8 cellular contexts compared by ENCODE assay signal in the genomic region with DNA sequence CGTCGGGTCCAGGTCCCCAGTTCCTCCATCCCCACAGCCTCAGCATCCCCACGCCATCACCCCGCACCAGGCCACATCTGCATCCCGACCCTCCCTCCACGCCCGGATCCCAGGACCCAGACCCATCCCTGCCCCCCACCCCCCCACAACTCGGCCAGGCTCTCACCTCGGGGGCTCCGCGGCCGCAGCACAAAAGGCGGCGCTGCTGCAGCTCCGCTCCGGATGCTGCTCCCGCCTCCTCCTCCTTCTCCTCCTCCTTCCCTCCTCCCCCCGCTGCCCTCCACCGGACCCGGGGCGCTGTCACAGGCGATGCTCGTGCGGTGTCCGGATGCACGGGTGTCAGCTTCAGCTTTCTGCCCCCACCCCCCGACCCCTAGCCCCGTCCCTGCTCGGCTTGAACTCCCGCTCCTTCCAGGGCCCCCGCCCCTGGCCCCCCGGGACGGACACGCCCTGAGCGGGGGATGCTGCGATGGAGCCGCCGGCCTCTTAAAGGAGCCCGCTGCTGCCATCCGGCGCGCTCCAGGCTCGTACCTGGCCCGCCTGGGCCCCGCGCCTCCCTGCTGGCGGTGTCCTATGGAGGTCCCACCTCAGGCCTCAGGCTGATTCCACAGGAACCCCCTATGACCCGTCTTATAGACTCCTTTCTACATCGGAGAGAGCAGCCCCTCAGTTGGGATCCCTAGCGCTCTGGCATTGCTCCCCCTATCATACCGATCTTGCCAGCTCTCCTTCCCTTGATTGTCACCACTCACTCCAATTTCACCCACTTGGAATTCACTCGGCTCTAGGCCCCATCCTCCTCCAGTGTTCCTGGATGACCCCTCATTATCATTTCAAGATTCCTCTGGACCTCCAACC. TPM values are rescaled to one million over a fixed set of nuclear protein-coding genes. Genes with fewer than 3 reads are reported as not detected.
DNase-seq lines count a peak whose midpoint lies in the region; ATAC-seq and TF ChIP-seq lines count a peak whose summit lies in the region.

A gene with protein sequence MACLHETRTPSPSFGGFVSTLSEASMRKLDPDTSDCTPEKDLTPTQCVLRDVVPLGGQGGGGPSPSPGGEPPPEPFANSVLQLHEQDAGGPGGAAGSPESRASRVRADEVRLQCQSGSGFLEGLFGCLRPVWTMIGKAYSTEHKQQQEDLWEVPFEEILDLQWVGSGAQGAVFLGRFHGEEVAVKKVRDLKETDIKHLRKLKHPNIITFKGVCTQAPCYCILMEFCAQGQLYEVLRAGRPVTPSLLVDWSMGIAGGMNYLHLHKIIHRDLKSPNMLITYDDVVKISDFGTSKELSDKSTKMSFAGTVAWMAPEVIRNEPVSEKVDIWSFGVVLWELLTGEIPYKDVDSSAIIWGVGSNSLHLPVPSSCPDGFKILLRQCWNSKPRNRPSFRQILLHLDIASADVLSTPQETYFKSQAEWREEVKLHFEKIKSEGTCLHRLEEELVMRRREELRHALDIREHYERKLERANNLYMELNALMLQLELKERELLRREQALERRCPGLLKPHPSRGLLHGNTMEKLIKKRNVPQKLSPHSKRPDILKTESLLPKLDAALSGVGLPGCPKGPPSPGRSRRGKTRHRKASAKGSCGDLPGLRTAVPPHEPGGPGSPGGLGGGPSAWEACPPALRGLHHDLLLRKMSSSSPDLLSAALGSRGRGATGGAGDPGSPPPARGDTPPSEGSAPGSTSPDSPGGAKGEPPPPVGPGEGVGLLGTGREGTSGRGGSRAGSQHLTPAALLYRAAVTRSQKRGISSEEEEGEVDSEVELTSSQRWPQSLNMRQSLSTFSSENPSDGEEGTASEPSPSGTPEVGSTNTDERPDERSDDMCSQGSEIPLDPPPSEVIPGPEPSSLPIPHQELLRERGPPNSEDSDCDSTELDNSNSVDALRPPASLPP (minus strand): TSS at position 198 of the 858 bp plus-strand sequence. CDS start 12,067 bp downstream, outside the sequence.

- H3K9ac ChIP-seq in Loucy (ENCODE audit: low read depth, low read length, poor library complexity, severe bottlenecking), result peak within 1 kb of the TSS; percentile 61

- POLR2A ChIA-PET in WTC11 (lab: Charles Lee), result interaction anchor here (0.6 to 2.0 kb wide), 8 partner anchors 16 to 283 kb away, joined by 3 to 11 read pairs (median 4); partner anchors contain the start of genes AAAS and SP1

- H3K4me1 ChIP-seq in Loucy (ENCODE audit: insufficient read depth, low read length, poor library complexity, severe bottlenecking), result peaks cover 40% of the 10 kb centered on the region
- H3K4me1 ChIP-seq in spleen, result peaks cover 7 to 82% (median 51%) of the 10 kb centered on the region in 6 donors

- TF ChIP-seq POLR2A in spleen (IDR thresholded peaks at IDR 0.05), result no peak

- WGBS in spleen, 5 donors, result 0 to 2% (median 1%) methylated on average over 47 to 52 of the region's 52 CpGs

- H4K20me1 ChIP-seq in Loucy (ENCODE audit: insufficient read depth, low read length, poor library complexity, severe bottlenecking), result no peaks in the 10 kb centered on the region

- TF ChIP-seq CTCF in Loucy (conservative IDR thresholded peaks at IDR 0.05; ENCODE audit: low read length) (peak; percentile 22; the same call in 1 of the 2 replicates), WTC11 (IDR thresholded peaks at IDR 0.05) (no peak), spleen (IDR thresholded peaks at IDR 0.05 in 8 of 11, conservative IDR thresholded peaks at IDR 0.05 in 3 of 11) (peak in 1 of 11 experiments; percentile 20)

- H3F3A ChIP-seq in Loucy (ENCODE audit: low read depth), result no peaks in the 10 kb centered on the region

- peaks cover 2% of the 10 kb centered on the region; the same call in 1 of the 2 replicates for H3K36me3 Mint-ChIP-seq in WTC11
- H3K36me3 Mint-ChIP-seq in central memory CD8-positive, alpha-beta T cell (ENCODE audit: insufficient read depth), result peaks cover 14% of the 10 kb centered on the region

- DNase-seq in D341Med (ENCODE audit: low spot score), result peak; percentile 71
- peak; percentile 73 for DNase-seq in WTC11 (ENCODE audit: low spot score)
- DNase-seq in central memory CD8-positive, alpha-beta T cell (ENCODE audit: low spot score in 2 of 2), result peak in 1 of 2 donors; percentile 36
- DNase-seq in islet precursor cell, result peak; percentile 90
- peak; percentile 92 for DNase-seq in spleen
- no peak for DNase-seq in cortex of kidney (lab: John Stamatoyannopoulos, UW)

- H2AFZ ChIP-seq in Loucy (ENCODE audit: low read length), result peak within 1 kb of the TSS; percentile 73; the same call in 1 of the 2 replicates

- H3K27ac ChIP-seq in spleen, result peak within 1 kb of the TSS; percentile 91 to 98 (median 96)

- H3K9me2 ChIP-seq in Loucy (replicated peaks; ENCODE audit: low read depth, low read length), result no peaks in the 10 kb centered on the region

- ATAC-seq in WTC11 (peak; percentile 1), GM19467 (IDR thresholded peaks at IDR 0.05; ENCODE audit: unreplicated experiment) (no peak)
- no peak for ATAC-seq in central memory CD8-positive, alpha-beta T cell (replicated peaks; ENCODE audit: extremely low read depth, poor library complexity, severe bottlenecking)

- no peaks in the 10 kb centered on the region for H3K27me3 Mint-ChIP-seq in WTC11 (ENCODE audit: low read depth)
- H3K27me3 Mint-ChIP-seq in central memory CD8-positive, alpha-beta T cell, result no peaks in the 10 kb centered on the region

- H3K4me3 Mint-ChIP-seq in WTC11, result peak within 1 kb of the TSS; percentile 89
- peak within 1 kb of the TSS; percentile 91 for H3K4me3 Mint-ChIP-seq in central memory CD8-positive, alpha-beta T cell

- H3K27ac Mint-ChIP-seq in WTC11, result peak within 1 kb of the TSS; percentile 94
- peak within 1 kb of the TSS; percentile 94 for H3K27ac Mint-ChIP-seq in central memory CD8-positive, alpha-beta T cell (ENCODE audit: low read depth)

- H3K9me3 ChIP-seq in Loucy (ENCODE audit: insufficient read depth, low read depth, low read length) (no peaks in the 10 kb centered on the region), spleen (no peaks in the 10 kb centered on the region)

- H3K9me3 Mint-ChIP-seq in WTC11, result no peaks in the 10 kb centered on the region
- H3K9me3 Mint-ChIP-seq in central memory CD8-positive, alpha-beta T cell, result no peaks in the 10 kb centered on the region

- peak within 1 kb of the TSS; percentile 93 for H3K4me3 ChIP-seq in Loucy (ENCODE audit: low read length, poor library complexity, severe bottlenecking)
- H3K4me3 ChIP-seq in spleen, result peak within 1 kb of the TSS; percentile 53 to 87 (median 66)

- H3K27me3 ChIP-seq in Loucy (ENCODE audit: insufficient read depth, low read length, poor library complexity, severe bottlenecking), result no peaks in the 10 kb centered on the region
- no peaks in the 10 kb centered on the region for H3K27me3 ChIP-seq in spleen (replicated peaks in 1 of 7)

- peak within 1 kb of the TSS; percentile 82 for H3K4me2 ChIP-seq in Loucy (ENCODE audit: low read depth, low read length, poor library complexity, severe bottlenecking)

- H3K79me2 ChIP-seq in Loucy (ENCODE audit: insufficient read depth, low read length), result peaks cover 34% of the 10 kb centered on the region

- H3K4me1 Mint-ChIP-seq in WTC11, result peaks cover 45% of the 10 kb centered on the region
- H3K4me1 Mint-ChIP-seq in central memory CD8-positive, alpha-beta T cell, result peaks cover 37% of the 10 kb centered on the region

- CTCF ChIA-PET in WTC11 (lab: Charles Lee), result interaction anchor here (0.5 to 3.8 kb wide), 15 partner anchors 8 to 178 kb away, joined by 3 to 39 read pairs (median 3); partner anchors contain the start of genes AAAS, ATP5MC2 and NPFF

- H3K36me3 ChIP-seq in Loucy (ENCODE audit: insufficient read depth, low read length) (no peaks in the 10 kb centered on the region), spleen (peaks cover 0 to 17% (median 5%) of the 10 kb centered on the region in 6 donors)

- intact Hi-C loops in spleen (cut with DNase I; ENCODE audit: low total_unique reads), result loop anchor here (10.0 kb wide), 1 partner anchor 45 kb away; the partner anchor contains the start of gene PCBP2

TF ChIP-seq in WTC11, 78 proteins besides CTCF, POLR2A, EP300 and RAD21:
- TF ChIP-seq TEAD1 (CRISPR knock-in tag; IDR thresholded peaks at IDR 0.05) (peak; percentile 43; the same call in 1 of the 2 replicates), ZNF263 (CRISPR knock-in tag; IDR thresholded peaks at IDR 0.05; ENCODE audit: low read depth) (peak; percentile 66; the same call in 1 of the 2 replicates), ZNF416 (CRISPR knock-in tag; IDR thresholded peaks at IDR 0.05) (no peak), ETV6 (CRISPR knock-in tag; IDR thresholded peaks at IDR 0.05) (no peak), CREM (CRISPR knock-in tag; IDR thresholded peaks at IDR 0.05) (no peak), FOXK1 (CRISPR knock-in tag; IDR thresholded peaks at IDR 0.05) (no peak), IRF1 (CRISPR knock-in tag; IDR thresholded peaks at IDR 0.05) (no peak), SP1 (CRISPR knock-in tag; conservative IDR thresholded peaks at IDR 0.05) (0 out of 2 replicates have a peak, but pooled peaks have one; percentile 2)

RNA-seq across cellular contexts. Expression of the gene that starts here (rescaled TPM):
- total RNA-seq in WTC11 (2021) (23.6 to 27.9 TPM (median 25.1 TPM) in 3 replicates), spleen (10 to 100 TPM; 13.6 to 27.4 (median 20.8) TPM)
- 10 to 100 TPM in 2 of 3 donors, 1 to 10 TPM in 1; 8.0 to 13.7 (median 10.9) TPM for polyA plus RNA-seq in spleen
